In the genomic region with DNA sequence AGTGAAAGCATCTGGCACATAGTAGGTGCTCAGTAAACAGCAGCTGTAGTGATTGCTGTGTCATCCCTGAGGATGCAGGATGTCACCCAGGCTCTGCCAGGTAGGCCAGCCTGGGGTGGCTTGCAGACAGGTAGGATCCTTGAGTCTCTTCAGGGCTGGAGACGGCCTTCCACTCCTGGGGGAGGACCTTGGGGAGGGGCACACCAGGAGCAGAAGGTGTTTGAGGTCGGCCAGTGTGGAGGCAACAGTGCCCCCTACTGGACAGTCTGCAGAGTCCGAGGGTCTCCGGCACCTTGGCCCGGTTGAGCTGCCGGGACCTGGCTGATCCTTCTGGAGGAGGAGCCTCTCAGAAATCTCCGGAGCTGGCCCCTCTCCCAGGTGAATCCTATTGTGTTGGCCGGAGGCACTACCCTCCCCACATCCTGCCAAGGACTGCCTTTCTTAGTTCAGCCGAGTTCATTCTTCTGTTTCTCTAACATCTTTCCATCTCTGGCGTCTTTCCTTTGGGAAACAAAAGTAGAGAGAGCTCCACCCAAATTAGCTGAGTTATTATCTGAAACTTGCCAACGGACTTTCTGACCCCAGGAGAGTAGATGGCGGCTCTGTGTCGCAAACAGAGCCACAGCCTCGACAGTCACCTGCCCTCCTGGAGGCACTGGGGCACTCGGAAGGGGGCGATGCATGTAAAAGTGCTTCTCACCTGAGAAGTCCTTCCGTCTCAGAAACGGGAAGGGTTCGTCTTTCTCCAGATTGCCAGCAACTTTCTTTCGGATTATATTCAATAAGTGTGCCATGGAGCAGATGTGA, we compare ENCODE assay signal across 8 cellular contexts. TPM values are rescaled to one million over a fixed set of nuclear protein-coding genes. Genes with fewer than 3 reads are reported as not detected.
DNase-seq lines count a peak whose midpoint lies in the region; ATAC-seq and TF ChIP-seq lines count a peak whose summit lies in the region.

No MANE protein-coding gene starts in this region.

- no peak overlapping the region for H3K27ac Mint-ChIP-seq in activated CD8-positive, alpha-beta memory T cell treated with anti-CD3 and anti-CD28 coated beads, Interleukin-2, amount 10 ng/mL, durations not matched to agents 7 days and 5 days

- H3K4me1 Mint-ChIP-seq in activated CD8-positive, alpha-beta memory T cell treated with anti-CD3 and anti-CD28 coated beads, Interleukin-2, amount 10 ng/mL, durations not matched to agents 7 days and 5 days = no peaks in the 10 kb centered on the region

- CTCF ChIA-PET in activated CD8-positive, alpha-beta memory T cell treated with anti-CD3 and anti-CD28 coated beads, Interleukin-2, amount 10 ng/mL, durations not matched to agents 7 days and 5 days (lab: Charles Lee) = interaction anchor here (0.7 to 1.7 kb wide), 3 partner anchors 12 to 672 kb away, joined by 3 to 5 read pairs (median 4); no protein-coding TSS in a partner anchor

- H3K4me3 ChIP-seq in retinal pigment epithelial cell (ENCODE audit: low read length) = no peak overlapping the region

- peak; percentile 81 for DNase-seq in GM10266 (ENCODE audit: extremely low spot score)
- peak; percentile 51 for DNase-seq in HT1080 (ENCODE audit: low read depth)
- DNase-seq in activated CD8-positive, alpha-beta memory T cell treated with anti-CD3 and anti-CD28 coated beads, Interleukin-2, amount 10 ng/mL, durations not matched to agents 7 days and 5 days = no peak
- DNase-seq in head of caudate nucleus = peak in 31 of 42 donors; percentile 14 to 79 (median 42)
- no peak for DNase-seq in retinal pigment epithelial cell (ENCODE audit: low read depth)
- no peak for DNase-seq in omental fat pad (ENCODE audit: low spot score)

- ATAC-seq in activated CD8-positive, alpha-beta memory T cell treated with anti-CD3 and anti-CD28 coated beads, Interleukin-2, amount 10 ng/mL, durations not matched to agents 7 days and 5 days = peak; percentile 47
- ATAC-seq in HG03342 (IDR thresholded peaks at IDR 0.05; ENCODE audit: unreplicated experiment) = no peak
- no peak for ATAC-seq in omental fat pad (ENCODE audit: low FRiP score)
- ATAC-seq in GM18858 (IDR thresholded peaks at IDR 0.05; ENCODE audit: unreplicated experiment) = no peak

- intact Hi-C loops in head of caudate nucleus (cut with DNase I) = no loop called here

- H3K27me3 Mint-ChIP-seq in activated CD8-positive, alpha-beta memory T cell treated with anti-CD3 and anti-CD28 coated beads, Interleukin-2, amount 10 ng/mL, durations not matched to agents 7 days and 5 days = peaks cover 64% of the 10 kb centered on the region

- TF ChIP-seq CTCF in GM10266 (IDR thresholded peaks at IDR 0.05; ENCODE audit: control insufficient read depth, insufficient read depth, low read depth, missing control alignments) (peak; percentile 74), retinal pigment epithelial cell (conservative IDR thresholded peaks at IDR 0.05; ENCODE audit: low read depth, low read length) (peak; percentile 56), omental fat pad (IDR thresholded peaks at IDR 0.05) (no peak)

- H3K9me3 Mint-ChIP-seq in activated CD8-positive, alpha-beta memory T cell treated with anti-CD3 and anti-CD28 coated beads, Interleukin-2, amount 10 ng/mL, durations not matched to agents 7 days and 5 days (ENCODE audit: low read depth) = no peaks in the 10 kb centered on the region

- no peaks in the 10 kb centered on the region for H3K36me3 Mint-ChIP-seq in activated CD8-positive, alpha-beta memory T cell treated with anti-CD3 and anti-CD28 coated beads, Interleukin-2, amount 10 ng/mL, durations not matched to agents 7 days and 5 days

- H3K4me3 Mint-ChIP-seq in activated CD8-positive, alpha-beta memory T cell treated with anti-CD3 and anti-CD28 coated beads, Interleukin-2, amount 10 ng/mL, durations not matched to agents 7 days and 5 days = no peak overlapping the region

RNA-seq across cellular contexts. Expression of a gene that starts 41.9 kb away (rescaled TPM):
- 3.8 and 4.2 TPM in 2 replicates for total RNA-seq in HT1080 (2014; rRNA removed; shearing (Covaris generic))
- 9.8 and 11.2 TPM in 2 replicates for polyA plus RNA-seq in HT1080 (2015; cell fraction: cytosol; rRNA removed)
- polyA plus RNA-seq in HT1080 (2015; cell fraction: nucleus; rRNA removed) = 28.9 and 37.3 TPM in 2 replicates
- total RNA-seq in activated CD8-positive, alpha-beta memory T cell treated with anti-CD3 and anti-CD28 coated beads, Interleukin-2, amount 10 ng/mL, durations not matched to agents 7 days and 5 days = under 1 TPM; 0.42 to 0.91 TPM
- 10 to 100 TPM; 25.1 to 41.9 (median 32.9) TPM for total RNA-seq in omental fat pad

Comparison
In these comparisons a context has a peak if more than half of its experiments do, and no peak if none do; other contexts are left out.
1. DNase-seq: peak in GM10266 (single experiment), HT1080 (single experiment) and head of caudate nucleus (31 of 42); none in activated CD8-positive, alpha-beta memory T cell treated with anti-CD3 and anti-CD28 coated beads, Interleukin-2, amount 10 ng/mL, durations not matched to agents 7 days and 5 days (single experiment), retinal pigment epithelial cell (single experiment) and omental fat pad (single experiment).
2. CTCF ChIP-seq: peak in GM10266 (single experiment) and retinal pigment epithelial cell (single experiment); none in omental fat pad (0 of 3).